ENCODE assay signal across 17 cellular contexts in the genomic region with DNA sequence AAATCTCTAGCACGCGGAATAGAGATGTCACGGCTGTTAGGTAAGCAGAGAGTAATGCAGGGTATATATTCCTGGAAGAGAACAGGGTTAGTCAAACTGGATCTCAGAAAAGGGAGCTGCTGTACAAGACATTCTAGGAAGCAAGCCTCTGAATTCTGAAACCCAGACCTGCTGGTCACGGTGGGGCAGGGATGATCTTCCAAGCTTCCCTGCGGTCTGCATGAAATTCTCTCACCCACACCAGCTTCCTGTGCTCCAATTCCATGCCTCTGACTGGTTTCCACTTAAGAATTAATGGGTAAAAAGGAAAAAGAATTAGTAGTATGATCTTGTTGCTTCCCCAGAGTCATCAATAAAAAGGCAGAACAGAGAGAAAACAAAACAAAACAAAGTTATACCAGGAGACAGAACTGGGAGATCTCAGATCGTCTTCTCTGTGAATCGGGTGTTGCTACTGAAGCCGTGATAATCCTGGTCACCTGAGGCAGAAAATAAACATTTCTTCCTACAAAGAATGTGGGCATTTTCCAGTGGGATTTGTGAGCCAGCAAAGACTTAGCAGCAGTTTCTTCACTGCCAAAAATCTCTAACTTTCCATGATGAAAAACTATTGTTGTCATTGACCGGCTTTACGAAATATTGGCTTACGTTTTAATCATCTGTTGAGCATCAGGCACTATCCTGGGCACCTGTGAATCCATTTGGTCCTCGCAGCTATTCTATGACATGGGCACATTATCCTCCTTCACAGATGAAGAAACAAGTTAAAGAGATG. TPM values are rescaled to one million over a fixed set of nuclear protein-coding genes. Genes with fewer than 3 reads are reported as not detected.
DNase-seq lines count a peak whose midpoint lies in the region; ATAC-seq and TF ChIP-seq lines count a peak whose summit lies in the region.
"Had no signal": no experiment of that assay in that cellular context is flagged by ENCODE, and none has a peak within 500 bp of the region (broad histone marks: within the 10 kb centered on the region; RNA-seq: fewer than 3 reads in every experiment).

No MANE protein-coding gene starts in this region.

- H3K4me3 ChIP-seq in GM23248, result no peak overlapping the region
- no peak overlapping the region for H3K4me3 ChIP-seq in fibroblast of villous mesenchyme (ENCODE audit: low read depth, low read length)
- no peak overlapping the region for H3K4me3 ChIP-seq in smooth muscle cell
- no peak overlapping the region for H3K4me3 ChIP-seq in tibial nerve
- H3K4me3 ChIP-seq: uterus had no signal

- H3F3A ChIP-seq in GM23248 (ENCODE audit: insufficient read depth) (peaks cover 20% of the 10 kb centered on the region), smooth muscle cell (ENCODE audit: low read depth) (peaks cover 15% of the 10 kb centered on the region)

- no peak for ATAC-seq in activated T-helper 17 cell treated with anti-CD3 and anti-CD28 coated beads, Interleukin-2, amount 50 U/mL, for 72 hours (replicated peaks)
- no peak for ATAC-seq in GM18867 (IDR thresholded peaks at IDR 0.05; ENCODE audit: unreplicated experiment)

- H3K27me3 Mint-ChIP-seq in activated T-helper 17 cell treated with anti-CD3 and anti-CD28 coated beads, Interleukin-2, amount 50 U/mL, for 72 hours, result peaks cover 45% of the 10 kb centered on the region

- peaks cover 4% of the 10 kb centered on the region for H3K9me3 Mint-ChIP-seq in activated T-helper 17 cell treated with anti-CD3 and anti-CD28 coated beads, Interleukin-2, amount 50 U/mL, for 72 hours

- H3K27ac ChIP-seq in GM23248 (peak overlapping the region; percentile 26), smooth muscle cell (ENCODE audit: low read depth) (peak overlapping the region; percentile 89), tibial nerve (no peak overlapping the region)
- H3K27ac ChIP-seq: uterus had no signal

- no peak for TF ChIP-seq EP300 in tibial nerve (IDR thresholded peaks at IDR 0.05)

- 64 to 68% methylated on average over 12 of the region's 12 CpGs for WGBS in GM23248 (ENCODE audit: low coverage in 1 of 2, low lambda C conversion rate in 2 of 2, missing lambda C conversion rate in 2 of 2), 2 experiments
- 43% methylated on average over 12 of the region's 12 CpGs for WGBS in smooth muscle cell (ENCODE audit: low lambda C conversion rate)
- 65 to 67% methylated on average over 12 of the region's 12 CpGs for WGBS in tibial nerve, 2 donors

- no peak for TF ChIP-seq POLR2A in tibial nerve (IDR thresholded peaks at IDR 0.05)

- H3K27ac Mint-ChIP-seq in activated T-helper 17 cell treated with anti-CD3 and anti-CD28 coated beads, Interleukin-2, amount 50 U/mL, for 72 hours, result peak overlapping the region; percentile 90
- H3K27ac Mint-ChIP-seq: CD8-positive, alpha-beta memory T cell; T-helper 2 cell treated with Interferon-gamma antibody and Interleukin-4, amounts not matched to agents 5 μg/mL and 100 μg/mL, for 36 hours had no signal

- no peaks in the 10 kb centered on the region for H3K27me3 ChIP-seq in GM23248 (replicated peaks; ENCODE audit: insufficient read depth)
- no peaks in the 10 kb centered on the region for H3K27me3 ChIP-seq in smooth muscle cell (ENCODE audit: low read depth)
- H3K27me3 ChIP-seq in tibial nerve, result peaks cover 0 to 12% of the 10 kb centered on the region in 2 donors
- H3K27me3 ChIP-seq: uterus had no signal

- H3K4me1 Mint-ChIP-seq in activated T-helper 17 cell treated with anti-CD3 and anti-CD28 coated beads, Interleukin-2, amount 50 U/mL, for 72 hours, result peaks cover 19% of the 10 kb centered on the region

- peak; percentile 55 for DNase-seq in GM23248
- peak; percentile 58 for DNase-seq in fibroblast of villous mesenchyme (ENCODE audit: low read depth)
- no peak for DNase-seq in smooth muscle cell (lab: John Stamatoyannopoulos, UW; ENCODE audit: unreplicated experiment)
- DNase-seq in activated naive CD4-positive, alpha-beta T cell (lab: John Stamatoyannopoulos, UW), result no peak
- no peak for DNase-seq in activated naive CD4-positive, alpha-beta T cell treated with Interleukin-2 at 50 U/mL for 16 hours
- DNase-seq in tibial nerve (ENCODE audit: low spot score in 2 of 2), result no peak
- DNase-seq: activated CD4-positive, alpha-beta T cell treated with anti-CD3 and anti-CD28 coated beads, Interleukin-2, amount 50 U/mL, for 1 hour; aorta; CD8-positive, alpha-beta memory T cell; effector memory CD4-positive, alpha-beta T cell; NCI-H1092 treated with DMSO at 0.1 percent for 48 hours; NCI-H510A treated with DMSO at 0.1 percent for 48 hours; stimulated activated CD4-positive, alpha-beta T cell treated with anti-CD3 and anti-CD28 coated beads, Interleukin-4, amount 100 ng/mL, for 1 hour; uterus had no signal

- H3K36me3 ChIP-seq in GM23248 (ENCODE audit: low read depth) (no peaks in the 10 kb centered on the region), smooth muscle cell (ENCODE audit: low read depth) (no peaks in the 10 kb centered on the region), tibial nerve (no peaks in the 10 kb centered on the region)
- H3K36me3 ChIP-seq: uterus had no signal

- in situ Hi-C loops in GM23248 (cut with MboI), result no loop called here

- TF ChIP-seq CTCF in fibroblast of villous mesenchyme (IDR thresholded peaks at IDR 0.05; ENCODE audit: insufficient read depth, low read depth, low read length) (no peak), smooth muscle cell (IDR thresholded peaks at IDR 0.05; ENCODE audit: borderline replicate concordance, insufficient read depth, poor library complexity, severe bottlenecking) (no peak), tibial nerve (IDR thresholded peaks at IDR 0.05) (no peak)

- H3K4me2 ChIP-seq in GM23248 (ENCODE audit: unreplicated experiment) (no peak overlapping the region), smooth muscle cell (peak overlapping the region; percentile 69)

- peaks cover 11% of the 10 kb centered on the region for H3K4me1 ChIP-seq in GM23248 (ENCODE audit: insufficient read depth)
- peaks cover 23% of the 10 kb centered on the region for H3K4me1 ChIP-seq in smooth muscle cell (ENCODE audit: low read depth)
- H3K4me1 ChIP-seq in tibial nerve, result peaks cover 0 to 11% (median 2%) of the 10 kb centered on the region in 4 donors

- H3K9ac ChIP-seq in GM23248 (peak overlapping the region; percentile 41; the same call in 1 of the 2 replicates), smooth muscle cell (ENCODE audit: low read depth) (peak overlapping the region; percentile 80)

- H2AFZ ChIP-seq in GM23248, result 0 out of 2 replicates have a peak overlapping the region, but pooled peaks have one; percentile 19
- H2AFZ ChIP-seq in smooth muscle cell (ENCODE audit: low read depth), result no peak overlapping the region

- H3K79me2 ChIP-seq in GM23248 (ENCODE audit: insufficient read depth) (no peaks in the 10 kb centered on the region), smooth muscle cell (ENCODE audit: low read depth) (no peaks in the 10 kb centered on the region)

- H3K9me3 ChIP-seq in GM23248 (ENCODE audit: low read depth) (no peaks in the 10 kb centered on the region), smooth muscle cell (replicated peaks; ENCODE audit: low read depth) (no peaks in the 10 kb centered on the region), tibial nerve (peaks cover 0 to 11% (median 0%) of the 10 kb centered on the region in 4 donors)
- H3K9me3 ChIP-seq: uterus had no signal

- peak overlapping the region; percentile 76 for H3K4me3 Mint-ChIP-seq in activated T-helper 17 cell treated with anti-CD3 and anti-CD28 coated beads, Interleukin-2, amount 50 U/mL, for 72 hours
- H3K4me3 Mint-ChIP-seq: CD8-positive, alpha-beta memory T cell; T-helper 2 cell treated with Interferon-gamma antibody and Interleukin-4, amounts not matched to agents 5 μg/mL and 100 μg/mL, for 36 hours had no signal

- peaks cover 4% of the 10 kb centered on the region for H3K36me3 Mint-ChIP-seq in activated T-helper 17 cell treated with anti-CD3 and anti-CD28 coated beads, Interleukin-2, amount 50 U/mL, for 72 hours (ENCODE audit: low read depth)

- H3K9me2 ChIP-seq in GM23248 (ENCODE audit: insufficient read depth), result no peaks in the 10 kb centered on the region

- H4K20me1 ChIP-seq in GM23248 (ENCODE audit: insufficient read depth), result no peaks in the 10 kb centered on the region
- no peaks in the 10 kb centered on the region for H4K20me1 ChIP-seq in smooth muscle cell (ENCODE audit: low read depth)

RNA-seq across cellular contexts. Expression of a gene that starts 5.3 kb away (rescaled TPM):
- total RNA-seq in GM23248 (2014; rRNA removed; shearing (Covaris generic)), result 0.13 and 0.65 TPM in 2 replicates
- polyA plus RNA-seq in GM23248 (2016; fragmentation: Nextera tagmentation; extraction: Ambion mirVana) (0.70 and 0.73 TPM in 2 replicates), smooth muscle cell (3.8 and 5.0 TPM in 2 replicates)
- not detected for total RNA-seq in activated T-helper 17 cell treated with anti-CD3 and anti-CD28 coated beads, Interleukin-2, amount 50 U/mL, for 72 hours
- total RNA-seq in fibroblast of villous mesenchyme (under 0.01 TPM in 2 replicates), smooth muscle cell (1.1 and 2.0 TPM in 2 replicates), tibial nerve (1 to 10 TPM in 1 of 4 donors, under 1 TPM in 3; 0.42 to 1.2 (median 0.73) TPM)
- total RNA-seq: CD8-positive, alpha-beta memory T cell had no signal
- polyA plus RNA-seq: aorta; CD8-positive, alpha-beta memory T cell had no signal

Comparison
In these comparisons a context has a peak if more than half of its experiments do, and no peak if none do; other contexts are left out.
1. DNase-seq: peak in GM23248 (single experiment) and fibroblast of villous mesenchyme (single experiment); none in smooth muscle cell (single experiment), activated naive CD4-positive, alpha-beta T cell (0 of 4), activated naive CD4-positive, alpha-beta T cell treated with Interleukin-2 at 50 U/mL for 16 hours (single experiment) and tibial nerve (0 of 2).
2. H3K27ac ChIP-seq: peak in GM23248 (single experiment) and smooth muscle cell (single experiment); none in tibial nerve (0 of 4).